Comparison of ENCODE assay signal across 10 cellular contexts in the genomic region with DNA sequence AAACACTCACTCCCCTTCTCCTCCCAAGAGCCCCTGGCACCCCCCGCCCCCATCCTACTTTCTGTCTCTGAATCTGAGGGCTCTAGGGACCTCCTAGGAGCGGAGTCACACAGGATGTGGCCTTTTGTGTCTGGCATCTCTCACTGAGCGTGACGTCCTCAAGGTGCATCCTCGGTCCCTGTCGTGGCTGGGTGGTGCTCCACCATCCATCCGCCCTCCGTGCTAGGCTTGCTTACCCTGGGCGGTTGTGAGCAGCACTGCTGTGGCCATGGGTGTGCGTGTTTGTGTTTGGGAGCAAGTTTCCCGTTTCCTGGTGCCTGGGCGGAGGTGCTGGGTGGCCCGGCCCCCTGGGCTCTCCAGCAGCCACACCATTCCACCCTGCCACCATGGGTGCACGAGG. TPM values are rescaled to one million over a fixed set of nuclear protein-coding genes. Genes with fewer than 3 reads are reported as not detected.
DNase-seq lines count a peak whose midpoint lies in the region; ATAC-seq and TF ChIP-seq lines count a peak whose summit lies in the region.
"Had no signal": no experiment of that assay in that cellular context is flagged by ENCODE, and none has a peak within 500 bp of the region (broad histone marks: within the 10 kb centered on the region; RNA-seq: fewer than 3 reads in every experiment).

No MANE protein-coding gene starts in this region.

- H3K4me1 Mint-ChIP-seq in brain: no peaks in the 10 kb centered on the region
- H3K4me1 Mint-ChIP-seq in stimulated activated naive B cell treated with anti-CD40 and anti-IgM and Interleukin-4, amounts not matched to agents 10 μg/mL and 1 μg/mL and 100 μg/mL, for 72 hours: peaks cover 23 to 52% of the 10 kb centered on the region in 2 donors

- H3K4me3 Mint-ChIP-seq in brain: no peak overlapping the region
- peak overlapping the region; percentile 34 to 70 for H3K4me3 Mint-ChIP-seq in stimulated activated naive B cell treated with anti-CD40 and anti-IgM and Interleukin-4, amounts not matched to agents 10 μg/mL and 1 μg/mL and 100 μg/mL, for 72 hours

- H3K27ac Mint-ChIP-seq in brain: peak overlapping the region in 3 of 5 experiments; percentile 52 to 86 (median 58)
- H3K27ac Mint-ChIP-seq in stimulated activated naive B cell treated with anti-CD40 and anti-IgM and Interleukin-4, amounts not matched to agents 10 μg/mL and 1 μg/mL and 100 μg/mL, for 72 hours: peak overlapping the region; percentile 96

- ATAC-seq in GM19043 (IDR thresholded peaks at IDR 0.05; ENCODE audit: low read depth, unreplicated experiment) (peak; percentile 63), HG03442 (IDR thresholded peaks at IDR 0.05; ENCODE audit: unreplicated experiment) (peak; percentile 39)
- ATAC-seq in stimulated activated naive B cell treated with anti-CD40 and anti-IgM and Interleukin-4, amounts not matched to agents 10 μg/mL and 1 μg/mL and 100 μg/mL, for 72 hours (replicated peaks): peak; percentile 95 to 97
- ATAC-seq: activated CD4-positive, CD25-positive, alpha-beta regulatory T cell treated with anti-CD3 and anti-CD28 coated beads, Interleukin-2, amount 50 U/mL, for 24 hours had no signal

- peaks cover 3% of the 10 kb centered on the region for H3K27me3 Mint-ChIP-seq in brain
- H3K27me3 Mint-ChIP-seq in stimulated activated naive B cell treated with anti-CD40 and anti-IgM and Interleukin-4, amounts not matched to agents 10 μg/mL and 1 μg/mL and 100 μg/mL, for 72 hours: no peaks in the 10 kb centered on the region

- peak; percentile 75 for DNase-seq in stimulated activated naive B cell treated with anti-CD40 and anti-IgM and Interleukin-4, amounts not matched to agents 10 μg/mL and 1 μg/mL and 100 μg/mL, for 72 hours
- DNase-seq in cortex of kidney (lab: John Stamatoyannopoulos, UW) (no peak), NOMO-1 treated with DMSO at 0.1 percent for 48 hours (lab: John Stamatoyannopoulos, UW; ENCODE audit: unreplicated experiment) (no peak)
- no peak for DNase-seq in NK-92 treated with Interleukin-12 subunit alpha and Interleukin-12 subunit beta, amount 100 ng/mL, for 24 hours (lab: John Stamatoyannopoulos, UW)
- DNase-seq: Calu3 had no signal

- TF ChIP-seq CTCF in brain (conservative IDR thresholded peaks at IDR 0.05): no peak

- peaks cover 30% of the 10 kb centered on the region for H3K36me3 Mint-ChIP-seq in brain
- H3K36me3 Mint-ChIP-seq in stimulated activated naive B cell treated with anti-CD40 and anti-IgM and Interleukin-4, amounts not matched to agents 10 μg/mL and 1 μg/mL and 100 μg/mL, for 72 hours: peaks cover 57 to 62% of the 10 kb centered on the region in 2 donors

- no peaks in the 10 kb centered on the region for H3K9me3 Mint-ChIP-seq in brain
- no peaks in the 10 kb centered on the region for H3K9me3 Mint-ChIP-seq in stimulated activated naive B cell treated with anti-CD40 and anti-IgM and Interleukin-4, amounts not matched to agents 10 μg/mL and 1 μg/mL and 100 μg/mL, for 72 hours

RNA-seq across cellular contexts. Expression of gene PLEKHJ1, which starts 12.2 kb away (rescaled TPM):
- 124 TPM for polyA plus RNA-seq in brain (ENCODE audit: insufficient read depth, low read depth, low replicate concordance)

RNA-seq across cellular contexts. Expression of gene SF3A2, which starts 12.7 kb away (rescaled TPM):
- 300 TPM for polyA plus RNA-seq in brain (ENCODE audit: insufficient read depth, low read depth, low replicate concordance)

RNA-seq across cellular contexts. Expression of gene AMH, which starts 25.2 kb away (rescaled TPM):
- polyA plus RNA-seq in brain (ENCODE audit: insufficient read depth, low read depth, low replicate concordance): 23.2 TPM

RNA-seq across cellular contexts. Expression of gene JSRP1, which starts 32.3 kb away (rescaled TPM):
- 5.7 TPM for polyA plus RNA-seq in brain (ENCODE audit: insufficient read depth, low read depth, low replicate concordance)

RNA-seq across cellular contexts. Expression of gene PEAK3, which starts 58.0 kb away (rescaled TPM):
- polyA plus RNA-seq in brain (ENCODE audit: insufficient read depth, low read depth, low replicate concordance): not detected
- polyA plus RNA-seq: H1 had no signal

Comparison
In these comparisons a context has a peak if more than half of its experiments do, and no peak if none do; other contexts are left out.
1. ATAC-seq: peak in every context shown above with its lines; median percentile 96 in stimulated activated naive B cell treated with anti-CD40 and anti-IgM and Interleukin-4, amounts not matched to agents 10 μg/mL and 1 μg/mL and 100 μg/mL, for 72 hours; 63 in GM19043; 39 in HG03442.
2. H3K4me3 Mint-ChIP-seq: peak in stimulated activated naive B cell treated with anti-CD40 and anti-IgM and Interleukin-4, amounts not matched to agents 10 μg/mL and 1 μg/mL and 100 μg/mL, for 72 hours (2 of 2); none in brain (0 of 5).